Comparison of ENCODE assay signal across 19 cellular contexts in genomic region chr18:3411327-3411726, GRCh38. TPM values are rescaled to one million over a fixed set of nuclear protein-coding genes. Genes with fewer than 3 reads are reported as not detected.
A peak's percentile ranks its signal among the peaks of the same experiment; 100 is the strongest.
DNase-seq lines count a peak whose midpoint lies in the region; ATAC-seq, FAIRE-seq and TF ChIP-seq lines count a peak whose summit lies in the region.
"Had no signal": no experiment of that assay in that cellular context is flagged by ENCODE, and none has a peak within 500 bp of the region (broad histone marks: within the 10 kb centered on the region; RNA-seq: fewer than 3 reads in every experiment).

No MANE protein-coding gene starts in this region.

- no peaks in the 10 kb centered on the region for H3K36me3 Mint-ChIP-seq in neural progenitor cell
- H3K36me3 Mint-ChIP-seq in CD4-positive, alpha-beta memory T cell: no peaks in the 10 kb centered on the region

- peaks cover under 1% of the 10 kb centered on the region for H3K27me3 Mint-ChIP-seq in neural progenitor cell (ENCODE audit: insufficient read depth, low read depth)
- H3K27me3 Mint-ChIP-seq in CD4-positive, alpha-beta memory T cell: no peaks in the 10 kb centered on the region

- no peak for TF ChIP-seq POLR2A in A549 (IDR thresholded peaks at IDR 0.05; ENCODE audit: low read length)

- no peak for TF ChIP-seq RAD21 in A549 (conservative IDR thresholded peaks at IDR 0.05 in 1 of 2, IDR thresholded peaks at IDR 0.05 in 1 of 2)

- peak overlapping the region; percentile 16 for H2AFZ ChIP-seq in neural progenitor cell (replicated peaks)
- H2AFZ ChIP-seq: hepatocyte had no signal

- no peaks in the 10 kb centered on the region for H3K9me3 ChIP-seq in A549
- no peaks in the 10 kb centered on the region for H3K9me3 ChIP-seq in neural progenitor cell (ENCODE audit: low read depth)
- no peaks in the 10 kb centered on the region for H3K9me3 ChIP-seq in CD4-positive, alpha-beta memory T cell (ENCODE audit: control insufficient read depth in 1 of 2, low read length in 2 of 2)
- H3K9me3 ChIP-seq: right atrium auricular region had no signal

- no peaks in the 10 kb centered on the region for H4K20me1 ChIP-seq in neural progenitor cell (ENCODE audit: low read depth)

- H3K4me3 Mint-ChIP-seq in neural progenitor cell: no peak overlapping the region
- H3K4me3 Mint-ChIP-seq in CD4-positive, alpha-beta memory T cell: peak overlapping the region in 3 of 8 donors; percentile 61 to 72 (median 71)

- H3K4me1 ChIP-seq in A549 (peaks cover 41% of the 10 kb centered on the region), neural progenitor cell (peaks cover 15% of the 10 kb centered on the region)
- peaks cover 3% of the 10 kb centered on the region for H3K4me1 ChIP-seq in CD4-positive, alpha-beta memory T cell (ENCODE audit: insufficient read depth, low read length)
- H3K4me1 ChIP-seq: right atrium auricular region had no signal

- no peaks in the 10 kb centered on the region for H3K36me3 ChIP-seq in neural progenitor cell
- H3K36me3 ChIP-seq in CD4-positive, alpha-beta memory T cell (ENCODE audit: insufficient read depth, low read length): no peaks in the 10 kb centered on the region
- H3K36me3 ChIP-seq: cardiac muscle cell, right atrium auricular region had no signal

- H3K27ac Mint-ChIP-seq in neural progenitor cell: no peak overlapping the region
- no peak overlapping the region for H3K27ac Mint-ChIP-seq in CD4-positive, alpha-beta memory T cell

- CTCF ChIA-PET in A549 (lab: Yijun Ruan, JAX): interaction anchor here (1.2 to 1.6 kb wide), 2 partner anchors 114 to 183 kb away, joined by 3 read pairs; no protein-coding TSS in a partner anchor
- CTCF ChIA-PET in CD4-positive, alpha-beta memory T cell (lab: Charles Lee; ENCODE audit: partially characterized antibody): interaction anchor here (1.6 kb wide), 1 partner anchor 43 kb away, joined by 7 read pairs; no protein-coding TSS in a partner anchor

- H3K4me1 Mint-ChIP-seq in neural progenitor cell: peaks cover 14% of the 10 kb centered on the region
- peaks cover 2 to 10% (median 6%) of the 10 kb centered on the region in 4 donors for H3K4me1 Mint-ChIP-seq in CD4-positive, alpha-beta memory T cell

- POLR2A ChIA-PET in A549 (lab: Yijun Ruan, JAX): interaction anchor here (0.6 to 2.9 kb wide), 5 partner anchors 36 to 212 kb away, joined by 3 to 36 read pairs (median 3); no protein-coding TSS in a partner anchor
- POLR2A ChIA-PET in CD4-positive, alpha-beta memory T cell (lab: Charles Lee; ENCODE audit: partially characterized antibody): interaction anchor here (0.9 to 1.3 kb wide), 2 partner anchors 36 to 38 kb away, joined by 3 to 4 read pairs; no protein-coding TSS in a partner anchor

- no peak for TF ChIP-seq EP300 in A549 (IDR thresholded peaks at IDR 0.05)

- no peaks in the 10 kb centered on the region for H3K79me2 ChIP-seq in neural progenitor cell (ENCODE audit: low read depth)
- H3K79me2 ChIP-seq: hepatocyte had no signal

- DNase-seq in A549 (ENCODE audit: low read depth in 1 of 2, low spot score in 1 of 2) (peak in 1 of 2 experiments; percentile 74), DMS53 treated with DMSO at 0.1 percent for 48 hours (lab: John Stamatoyannopoulos, UW; ENCODE audit: unreplicated experiment) (peak; percentile 63), cerebellar cortex (ENCODE audit: low spot score) (peak; percentile 70), neural progenitor cell (ENCODE audit: low spot score) (no peak), caudate nucleus (lab: John Stamatoyannopoulos, UW) (no peak)
- DNase-seq in CD4-positive, alpha-beta memory T cell: no peak
- no peak for DNase-seq in NK-92 treated with Interleukin-12 subunit alpha and Interleukin-12 subunit beta, amount 100 ng/mL, for 24 hours (lab: John Stamatoyannopoulos, UW)
- DNase-seq: effector CD8-positive, alpha-beta T cell; midbrain; NCI-H1048; NCI-H2081 treated with DMSO at 0.1 percent for 48 hours; NCI-H526; nucleus accumbens had no signal

- TF ChIP-seq CTCF in A549 (IDR thresholded peaks at IDR 0.05) (no peak), neural progenitor cell (IDR thresholded peaks at IDR 0.05) (no peak)

- H3K4me2 ChIP-seq in A549 (peak overlapping the region; percentile 84), neural progenitor cell (no peak overlapping the region)
- H3K4me2 ChIP-seq: hepatocyte had no signal

- intact Hi-C loops in CD4-positive, alpha-beta memory T cell (cut with micrococcal nuclease): no loop called here

- H3K4me3 ChIP-seq in A549: peak overlapping the region; percentile 54
- H3K4me3 ChIP-seq in neural progenitor cell: no peak overlapping the region
- H3K4me3 ChIP-seq in CD4-positive, alpha-beta memory T cell (ENCODE audit: low read length in 2 of 2): no peak overlapping the region
- H3K4me3 ChIP-seq: cardiac muscle cell, hepatocyte, K562, SK-N-MC had no signal

- H3K27me3 ChIP-seq in neural progenitor cell: no peaks in the 10 kb centered on the region
- H3K27me3 ChIP-seq in CD4-positive, alpha-beta memory T cell (ENCODE audit: insufficient read depth, low read length): no peaks in the 10 kb centered on the region
- H3K27me3 ChIP-seq: cardiac muscle cell, hepatocyte, right atrium auricular region had no signal

- H3F3A ChIP-seq in neural progenitor cell (ENCODE audit: low read depth): no peaks in the 10 kb centered on the region

- no peak overlapping the region for H3K9ac ChIP-seq in neural progenitor cell

- no CpG with 5 or more reads among the region's 3 CpGs for WGBS in A549 (ENCODE audit: missing lambda C conversion rate)

- ATAC-seq in A549: peak in 1 of 2 experiments; percentile 62; a peak in 5 of 6 replicates
- no peak for ATAC-seq in HG03439 (IDR thresholded peaks at IDR 0.05; ENCODE audit: unreplicated experiment)
- ATAC-seq: K562 had no signal

- FAIRE-seq in A549 (lab: Jason Lieb, UNC): no peak

- H3K9me3 Mint-ChIP-seq in neural progenitor cell: peaks cover 5% of the 10 kb centered on the region
- H3K9me3 Mint-ChIP-seq in CD4-positive, alpha-beta memory T cell: no peaks in the 10 kb centered on the region

- H3K27ac ChIP-seq in A549 (peak overlapping the region; percentile 85 to 94), neural progenitor cell (no peak overlapping the region), caudate nucleus (ENCODE audit: low read depth, low read length) (no peak overlapping the region)
- H3K27ac ChIP-seq in CD4-positive, alpha-beta memory T cell (ENCODE audit: low read depth, low read length): no peak overlapping the region
- H3K27ac ChIP-seq: cardiac muscle cell, hepatocyte, right atrium auricular region, SK-N-MC had no signal

TF ChIP-seq in A549, 52 proteins besides CTCF, POLR2A, EP300 and RAD21:
- TF ChIP-seq RARB (CRISPR knock-in tag; IDR thresholded peaks at IDR 0.05) (no peak), HOXB13 (CRISPR knock-in tag; IDR thresholded peaks at IDR 0.05; ENCODE audit: low read depth) (no peak), JUN (IDR thresholded peaks at IDR 0.05) (0 out of 5 replicates have a peak, but pooled peaks of 1 of the 2 experiments have one; percentile 34), ZSCAN20 (CRISPR knock-in tag; IDR thresholded peaks at IDR 0.05) (no peak), TP53 (CRISPR knock-in tag; IDR thresholded peaks at IDR 0.05) (no peak), ZC3H11A (IDR thresholded peaks at IDR 0.05) (no peak), HEYL (CRISPR knock-in tag; IDR thresholded peaks at IDR 0.05) (no peak), ZNF302 (CRISPR knock-in tag; IDR thresholded peaks at IDR 0.05) (no peak)

RNA-seq across cellular contexts. Expression of gene TGIF1, which starts 38.6 kb away (rescaled TPM):
- polyA plus RNA-seq in A549 (2011; rRNA removed) (174 and 196 TPM in 2 replicates), A549 (2017; fragmentation: RNase III; extraction: RNeasy Plus Mini Kit Qiagen cat#74134 plus additional on column Dnase treatment) (132 to 160 TPM (median 159 TPM) in 3 replicates)
- polyA plus RNA-seq in A549 (2012; cell fraction: cytosol; rRNA removed): 187 and 232 TPM in 2 replicates
- 218 and 317 TPM in 2 replicates for polyA plus RNA-seq in A549 (2012; cell fraction: nucleus; rRNA removed)
- 302 and 322 TPM in 2 replicates for polyA minus RNA-seq in A549 (2011; rRNA and poly(A)+ RNA removed)
- total RNA-seq in neural progenitor cell (ENCODE audit: low replicate concordance): 260 and 261 TPM in 2 replicates
- 10 to 100 TPM; 90.0 to 95.1 TPM for total RNA-seq in CD4-positive, alpha-beta memory T cell
- polyA plus RNA-seq in CD4-positive, alpha-beta memory T cell: 10 to 100 TPM; 69.6 to 85.8 TPM

Comparison
In these comparisons a context has a peak if more than half of its experiments do, and no peak if none do; other contexts are left out.
1. DNase-seq: peak in DMS53 treated with DMSO at 0.1 percent for 48 hours (single experiment) and cerebellar cortex (single experiment); none in neural progenitor cell (single experiment), CD4-positive, alpha-beta memory T cell (0 of 5), caudate nucleus (0 of 61) and NK-92 treated with Interleukin-12 subunit alpha and Interleukin-12 subunit beta, amount 100 ng/mL, for 24 hours (single experiment).
2. H3K27ac ChIP-seq: peak in A549 (2 of 2); none in neural progenitor cell (single experiment), CD4-positive, alpha-beta memory T cell (single experiment) and caudate nucleus (single experiment).